In the genomic region with DNA sequence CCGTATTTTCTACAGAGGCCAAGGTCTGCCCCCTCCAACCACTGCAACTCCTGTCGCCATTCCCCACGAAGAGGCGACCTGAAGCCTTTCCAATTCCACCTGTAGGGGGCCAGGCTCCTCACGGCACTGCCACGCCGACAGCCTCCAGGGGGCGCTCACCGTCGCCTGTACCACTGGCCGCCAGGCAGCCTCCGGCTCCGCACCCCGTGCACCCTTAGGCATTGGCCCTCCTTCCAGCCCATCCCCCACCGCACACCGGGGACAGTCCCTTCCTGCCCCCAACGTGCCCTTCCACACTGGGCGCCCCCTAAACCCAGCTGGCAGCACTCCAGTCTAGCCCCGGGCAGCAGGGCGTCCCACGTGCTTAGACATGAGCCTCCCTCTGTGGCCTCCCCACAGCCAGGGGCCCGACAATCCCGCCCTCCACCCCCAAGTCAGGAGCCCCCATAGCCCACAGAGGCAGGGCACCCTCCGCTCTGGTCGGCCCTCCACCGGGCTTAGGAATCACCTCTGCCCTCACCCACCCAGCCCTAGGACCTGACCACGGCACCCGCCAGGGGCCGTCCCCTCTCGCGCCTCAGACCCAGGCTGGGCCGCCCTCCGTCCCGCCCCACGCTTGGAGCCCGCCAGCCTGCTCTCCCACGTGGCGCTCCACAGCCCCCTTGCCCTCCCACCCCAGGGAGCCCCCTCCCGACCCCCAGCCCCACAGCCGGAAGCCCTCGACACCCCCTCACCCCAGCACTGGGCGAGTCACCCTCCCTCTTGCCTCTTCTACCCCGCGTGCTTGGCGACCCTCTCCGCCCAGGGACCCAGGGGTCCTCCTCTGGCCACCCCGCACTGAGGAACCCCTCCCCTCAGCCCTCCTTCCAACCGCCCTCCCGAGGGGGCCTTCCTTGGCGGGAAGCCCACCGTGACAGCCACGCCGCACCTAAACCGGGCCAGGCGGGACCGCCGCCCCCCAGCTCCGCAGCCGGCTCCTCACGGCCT, we compare ENCODE assay signal across 7 cellular contexts. TPM values are rescaled to one million over a fixed set of nuclear protein-coding genes. Genes with fewer than 3 reads are reported as not detected.
A peak's percentile ranks its signal among the peaks of the same experiment; 100 is the strongest.
DNase-seq lines count a peak whose midpoint lies in the region; ATAC-seq, FAIRE-seq and TF ChIP-seq lines count a peak whose summit lies in the region.

No MANE protein-coding gene starts in this region.

- no TSS peak for BruUV-seq in endothelial cell of umbilical vein (replicated peaks; lab: Mats Ljungman, UMichigan)

- TF ChIP-seq POLR2A in endothelial cell of umbilical vein (IDR thresholded peaks at IDR 0.05; ENCODE audit: low read depth, low read length), result no peak

- FAIRE-seq in endothelial cell of umbilical vein (lab: Jason Lieb, UNC), result no peak

- H2AFZ ChIP-seq in endothelial cell of umbilical vein (ENCODE audit: low read depth, low read length), result no peak overlapping the region

- no peak overlapping the region for H3K9ac ChIP-seq in endothelial cell of umbilical vein (replicated peaks; ENCODE audit: extremely low read depth, insufficient read depth, low read length)

- ATAC-seq in GM21825 (IDR thresholded peaks at IDR 0.05; ENCODE audit: unreplicated experiment) (no peak), HG02588 (IDR thresholded peaks at IDR 0.05; ENCODE audit: unreplicated experiment) (no peak)

- TF ChIP-seq CTCF in GM13977 (IDR thresholded peaks at IDR 0.05; ENCODE audit: extremely low read depth, insufficient read depth, missing control alignments) (peak; percentile 96), LNCaP clone FGC (IDR thresholded peaks at IDR 0.05; ENCODE audit: control insufficient read depth, extremely low read depth, insufficient read depth) (peak; percentile 84), endothelial cell of umbilical vein (IDR thresholded peaks at IDR 0.05; ENCODE audit: extremely low read depth in 1 of 2, insufficient read depth in 1 of 2, low read depth in 1 of 2, low read length in 2 of 2) (peak; percentile 79 to 84)

- no peaks in the 10 kb centered on the region for H3K9me3 Mint-ChIP-seq in activated CD4-positive, alpha-beta T cell treated with anti-CD3 and anti-CD28 coated beads, Interleukin-2, amount 10 ng/mL, durations not matched to agents 24 days and 14 days

- H3K9me3 ChIP-seq in endothelial cell of umbilical vein (replicated peaks; ENCODE audit: control insufficient read depth, insufficient read depth, low read length), result no peaks in the 10 kb centered on the region

- DNase-seq in GM13977 (ENCODE audit: low spot score), result peak; percentile 88
- no peak for DNase-seq in LNCaP clone FGC (ENCODE audit: low read depth)
- peak; percentile 85 for DNase-seq in activated CD4-positive, alpha-beta T cell treated with anti-CD3 and anti-CD28 coated beads, Interleukin-2, amount 10 ng/mL, durations not matched to agents 24 days and 14 days
- DNase-seq in endothelial cell of umbilical vein (ENCODE audit: low read depth, low spot score), result peak; percentile 7
- peak; percentile 83 for DNase-seq in posterior vena cava (ENCODE audit: low spot score)

- no peaks in the 10 kb centered on the region for H4K20me1 ChIP-seq in endothelial cell of umbilical vein (replicated peaks; ENCODE audit: control insufficient read depth, extremely low read depth, insufficient read depth, low read length)

- in situ Hi-C loops in GM13977 (cut with MboI; ENCODE audit: low pct_unique_long_range_greater_than_20kb, low sequenced_read_pairs, unreplicated experiment), result no loop called here

- no peaks in the 10 kb centered on the region for H3K36me3 ChIP-seq in endothelial cell of umbilical vein (ENCODE audit: control insufficient read depth in 2 of 2, extremely low read depth in 1 of 2, insufficient read depth in 2 of 2, low read length in 2 of 2)

- no peak overlapping the region for H3K4me3 ChIP-seq in LNCaP clone FGC (ENCODE audit: low read depth, low read length)
- no peak overlapping the region for H3K4me3 ChIP-seq in endothelial cell of umbilical vein (replicated peaks in 1 of 3; ENCODE audit: insufficient read depth in 1 of 3, low read depth in 1 of 3, low read length in 3 of 3)

- CTCF ChIA-PET in endothelial cell of umbilical vein (lab: Charles Lee), result no interaction called here

- H3K79me2 ChIP-seq in endothelial cell of umbilical vein (ENCODE audit: control insufficient read depth, insufficient read depth, low read length), result no peaks in the 10 kb centered on the region

- H3K27me3 Mint-ChIP-seq in activated CD4-positive, alpha-beta T cell treated with anti-CD3 and anti-CD28 coated beads, Interleukin-2, amount 10 ng/mL, durations not matched to agents 24 days and 14 days, result peaks cover 12% of the 10 kb centered on the region

- H3K36me3 Mint-ChIP-seq in activated CD4-positive, alpha-beta T cell treated with anti-CD3 and anti-CD28 coated beads, Interleukin-2, amount 10 ng/mL, durations not matched to agents 24 days and 14 days (ENCODE audit: low read depth), result no peaks in the 10 kb centered on the region

- H3K4me1 ChIP-seq in endothelial cell of umbilical vein (ENCODE audit: control insufficient read depth, extremely low read depth, insufficient read depth, low read length), result no peaks in the 10 kb centered on the region

- POLR2A ChIA-PET in endothelial cell of umbilical vein (lab: Charles Lee), result no interaction called here

- no peak overlapping the region for H3K27ac ChIP-seq in endothelial cell of umbilical vein (ENCODE audit: insufficient read depth, low read depth, low read length)

- H3K4me3 Mint-ChIP-seq in activated CD4-positive, alpha-beta T cell treated with anti-CD3 and anti-CD28 coated beads, Interleukin-2, amount 10 ng/mL, durations not matched to agents 24 days and 14 days, result no peak overlapping the region

- H3K9me1 ChIP-seq in endothelial cell of umbilical vein (replicated peaks; ENCODE audit: control insufficient read depth, extremely low read depth, insufficient read depth, low read length), result no peaks in the 10 kb centered on the region

- H3K27me3 ChIP-seq in endothelial cell of umbilical vein (ENCODE audit: control insufficient read depth in 2 of 2, insufficient read depth in 2 of 2, low read length in 2 of 2), result no peaks in the 10 kb centered on the region

- dilution Hi-C loops in endothelial cell of umbilical vein (cut with MboI; ENCODE audit: extremely low pct_ligation_motif_present, low sequenced_read_pairs), result no loop called here

- no peak overlapping the region for H3K4me2 ChIP-seq in endothelial cell of umbilical vein (ENCODE audit: insufficient read depth, low read length)

- intact Hi-C loops in activated CD4-positive, alpha-beta T cell treated with anti-CD3 and anti-CD28 coated beads, Interleukin-2, amount 10 ng/mL, durations not matched to agents 24 days and 14 days (cut with micrococcal nuclease), result no loop called here
- intact Hi-C loops in endothelial cell of umbilical vein (cut with micrococcal nuclease) (no loop called here), posterior vena cava (cut with DNase I) (no loop called here)

- no peak overlapping the region for H3K27ac Mint-ChIP-seq in activated CD4-positive, alpha-beta T cell treated with anti-CD3 and anti-CD28 coated beads, Interleukin-2, amount 10 ng/mL, durations not matched to agents 24 days and 14 days

- H3K4me1 Mint-ChIP-seq in activated CD4-positive, alpha-beta T cell treated with anti-CD3 and anti-CD28 coated beads, Interleukin-2, amount 10 ng/mL, durations not matched to agents 24 days and 14 days, result peaks cover 7% of the 10 kb centered on the region

TF ChIP-seq in endothelial cell of umbilical vein, 7 proteins besides CTCF, POLR2A, EP300 and RAD21 (continues in another document):
- TF ChIP-seq, protein P1, sequence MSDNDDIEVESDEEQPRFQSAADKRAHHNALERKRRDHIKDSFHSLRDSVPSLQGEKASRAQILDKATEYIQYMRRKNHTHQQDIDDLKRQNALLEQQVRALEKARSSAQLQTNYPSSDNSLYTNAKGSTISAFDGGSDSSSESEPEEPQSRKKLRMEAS (IDR thresholded peaks at IDR 0.05; ENCODE audit: insufficient read depth, insufficient read length), result no peak

RNA-seq across cellular contexts. Expression of a gene that starts 0.7 kb away (rescaled TPM):
- total RNA-seq in activated CD4-positive, alpha-beta T cell treated with anti-CD3 and anti-CD28 coated beads, Interleukin-2, amount 10 ng/mL, durations not matched to agents 24 days and 14 days, result not detected in 2 replicates
- total RNA-seq in endothelial cell of umbilical vein, result not detected in 2 replicates
- polyA plus RNA-seq in endothelial cell of umbilical vein, result not detected in 2 replicates
- not detected in 2 replicates for polyA plus RNA-seq in endothelial cell of umbilical vein (2011; cell fraction: cytosol; rRNA removed)
- polyA plus RNA-seq in endothelial cell of umbilical vein (2011; cell fraction: nucleus; rRNA removed), result not detected in 2 replicates
- not detected in 2 replicates for polyA plus RNA-seq in endothelial cell of umbilical vein (2012)
- polyA minus RNA-seq in endothelial cell of umbilical vein, result not detected in 2 replicates
- not detected for polyA minus RNA-seq in endothelial cell of umbilical vein (2011; cell fraction: cytosol; rRNA and poly(A)+ RNA removed)
- not detected in 2 replicates for polyA minus RNA-seq in endothelial cell of umbilical vein (2011; cell fraction: nucleus; rRNA and poly(A)+ RNA removed)
- not detected for total RNA-seq in posterior vena cava

RNA-seq across cellular contexts. Expression of a gene that starts 10.8 kb away (rescaled TPM):
- 1.5 and 1.7 TPM in 2 replicates for total RNA-seq in activated CD4-positive, alpha-beta T cell treated with anti-CD3 and anti-CD28 coated beads, Interleukin-2, amount 10 ng/mL, durations not matched to agents 24 days and 14 days
- total RNA-seq in endothelial cell of umbilical vein (1.2 TPM in 2 replicates), posterior vena cava (under 1 TPM; 0.65 to 0.90 TPM)
- polyA plus RNA-seq in endothelial cell of umbilical vein, result 0.36 and 0.43 TPM in 2 replicates
- 0.26 and 0.37 TPM in 2 replicates for polyA plus RNA-seq in endothelial cell of umbilical vein (2011; cell fraction: cytosol; rRNA removed)
- polyA plus RNA-seq in endothelial cell of umbilical vein (2011; cell fraction: nucleus; rRNA removed), result 0.94 and 1.0 TPM in 2 replicates
- 1.4 and 1.8 TPM in 2 replicates for polyA plus RNA-seq in endothelial cell of umbilical vein (2012)
- 0.56 and 0.96 TPM in 2 replicates for polyA minus RNA-seq in endothelial cell of umbilical vein
- polyA minus RNA-seq in endothelial cell of umbilical vein (2011; cell fraction: cytosol; rRNA and poly(A)+ RNA removed), result not detected
- polyA minus RNA-seq in endothelial cell of umbilical vein (2011; cell fraction: nucleus; rRNA and poly(A)+ RNA removed), result 0.82 TPM in 2 replicates

RNA-seq across cellular contexts. Expression of a gene that starts 45.4 kb away (rescaled TPM):
- 1.1 and 1.9 TPM in 2 replicates for total RNA-seq in activated CD4-positive, alpha-beta T cell treated with anti-CD3 and anti-CD28 coated beads, Interleukin-2, amount 10 ng/mL, durations not matched to agents 24 days and 14 days
- total RNA-seq in endothelial cell of umbilical vein, result 0.82 and 1.9 TPM in 2 replicates
- 0.99 and 1.9 TPM in 2 replicates for polyA plus RNA-seq in endothelial cell of umbilical vein
- 0.09 and 0.23 TPM in 2 replicates for polyA plus RNA-seq in endothelial cell of umbilical vein (2011; cell fraction: cytosol; rRNA removed)
- polyA plus RNA-seq in endothelial cell of umbilical vein (2011; cell fraction: nucleus; rRNA removed), result 3.0 TPM in 2 replicates
- polyA plus RNA-seq in endothelial cell of umbilical vein (2012), result 0.25 TPM in 1 of 2 replicates, not detected in the other
- 0.32 and 0.36 TPM in 2 replicates for polyA minus RNA-seq in endothelial cell of umbilical vein
- polyA minus RNA-seq in endothelial cell of umbilical vein (2011; cell fraction: cytosol; rRNA and poly(A)+ RNA removed), result not detected
- polyA minus RNA-seq in endothelial cell of umbilical vein (2011; cell fraction: nucleus; rRNA and poly(A)+ RNA removed), result 0.63 and 0.96 TPM in 2 replicates
- 1 to 10 TPM in 1 of 2 donors, under 1 TPM in 1; 0.48 to 1.9 TPM for total RNA-seq in posterior vena cava
